Comparison of ENCODE assay signal across 26 cellular contexts in genomic region chr3:173258721-173259120, GRCh38.
DNase-seq lines count a peak whose midpoint lies in the region; ATAC-seq, FAIRE-seq and TF ChIP-seq lines count a peak whose summit lies in the region.
"Had no signal": no experiment of that assay in that cellular context is flagged by ENCODE, and none has a peak within 500 bp of the region (broad histone marks: within the 10 kb centered on the region; RNA-seq: fewer than 3 reads in every experiment).

No MANE protein-coding gene starts in this region.

- TF ChIP-seq POLR2A in endothelial cell of umbilical vein (IDR thresholded peaks at IDR 0.05; ENCODE audit: low read depth, low read length) = no peak

- H3K79me2 ChIP-seq in endothelial cell of umbilical vein (ENCODE audit: control insufficient read depth, insufficient read depth, low read length) = no peaks in the 10 kb centered on the region
- no peaks in the 10 kb centered on the region for H3K79me2 ChIP-seq in osteoblast (ENCODE audit: insufficient read depth, low read length)

- H4K20me1 ChIP-seq in endothelial cell of umbilical vein (replicated peaks; ENCODE audit: control insufficient read depth, extremely low read depth, insufficient read depth, low read length) (no peaks in the 10 kb centered on the region), osteoblast (ENCODE audit: insufficient read depth, low read length) (no peaks in the 10 kb centered on the region)
- H4K20me1 ChIP-seq: BLaER1 had no signal

- no peak overlapping the region for H3K4me2 ChIP-seq in endothelial cell of umbilical vein (ENCODE audit: insufficient read depth, low read length)
- no peak overlapping the region for H3K4me2 ChIP-seq in osteoblast (ENCODE audit: insufficient read depth, low read length)
- H3K4me2 ChIP-seq: A549, BLaER1 had no signal

- no peaks in the 10 kb centered on the region for H3K9me3 ChIP-seq in A673 (ENCODE audit: low read depth, low read length, poor library complexity, severe bottlenecking)
- H3K9me3 ChIP-seq in endothelial cell of umbilical vein (replicated peaks; ENCODE audit: control insufficient read depth, insufficient read depth, low read length) = no peaks in the 10 kb centered on the region
- H3K9me3 ChIP-seq in osteoblast (ENCODE audit: low read depth, low read length) = no peaks in the 10 kb centered on the region
- H3K9me3 ChIP-seq in lower lobe of right lung = no peaks in the 10 kb centered on the region
- H3K9me3 ChIP-seq: A549, BE2C, BLaER1 had no signal

- no peak overlapping the region for H3K27ac ChIP-seq in A673 (ENCODE audit: low read depth, low read length, poor library complexity, severe bottlenecking)
- H3K27ac ChIP-seq in endothelial cell of umbilical vein (ENCODE audit: insufficient read depth, low read depth, low read length) = no peak overlapping the region
- H3K27ac ChIP-seq in osteoblast (ENCODE audit: low read depth, low read length) = no peak overlapping the region
- no peak overlapping the region for H3K27ac ChIP-seq in lower lobe of right lung
- H3K27ac ChIP-seq: 22Rv1, A549, BLaER1 had no signal

- no peak for FAIRE-seq in endothelial cell of umbilical vein (lab: Jason Lieb, UNC)
- FAIRE-seq: A549, G401.6, GM12891, GM19239 had no signal

- intact Hi-C loops in A673 (cut with micrococcal nuclease; ENCODE audit: unreplicated experiment) (no loop called here), endothelial cell of umbilical vein (cut with micrococcal nuclease) (no loop called here), lower lobe of right lung (cut with DNase I) (no loop called here)

- BruUV-seq in A673 (replicated peaks; lab: Mats Ljungman, UMichigan) (no TSS peak), endothelial cell of umbilical vein (replicated peaks; lab: Mats Ljungman, UMichigan) (no TSS peak)

- H3K9ac ChIP-seq in endothelial cell of umbilical vein (replicated peaks; ENCODE audit: extremely low read depth, insufficient read depth, low read length) = no peak overlapping the region
- H3K9ac ChIP-seq: BLaER1 had no signal

- dilution Hi-C loops in endothelial cell of umbilical vein (cut with MboI; ENCODE audit: extremely low pct_ligation_motif_present, low sequenced_read_pairs) = no loop called here

- H3K27me3 ChIP-seq in A673 (replicated peaks; ENCODE audit: insufficient read depth, low read depth, low read length, poor library complexity) = no peaks in the 10 kb centered on the region
- no peaks in the 10 kb centered on the region for H3K27me3 ChIP-seq in endothelial cell of umbilical vein (ENCODE audit: control insufficient read depth in 2 of 2, insufficient read depth in 2 of 2, low read length in 2 of 2)
- H3K27me3 ChIP-seq in osteoblast (ENCODE audit: insufficient read depth, low read length) = no peaks in the 10 kb centered on the region
- H3K27me3 ChIP-seq in lower lobe of right lung (ENCODE audit: low read depth) = no peaks in the 10 kb centered on the region
- H3K27me3 ChIP-seq: BE2C, BLaER1 had no signal

- H3K9me3 Mint-ChIP-seq in nephron = peaks cover 3% of the 10 kb centered on the region

- POLR2A ChIA-PET in A673 (lab: Charles Lee; ENCODE audit: low non-redundant PET) = no interaction called here
- POLR2A ChIA-PET in endothelial cell of umbilical vein (lab: Charles Lee) = no interaction called here

- no peaks in the 10 kb centered on the region for H3K9me1 ChIP-seq in endothelial cell of umbilical vein (replicated peaks; ENCODE audit: control insufficient read depth, extremely low read depth, insufficient read depth, low read length)

- H2AFZ ChIP-seq in endothelial cell of umbilical vein (ENCODE audit: low read depth, low read length) (no peak overlapping the region), osteoblast (ENCODE audit: low read length) (no peak overlapping the region)

- DNase-seq in A673 (ENCODE audit: low spot score) = peak; percentile 17
- DNase-seq in astrocyte of the hippocampus (ENCODE audit: low read depth, low spot score) = peak; percentile 3
- DNase-seq in endothelial cell of umbilical vein (ENCODE audit: low read depth, low spot score) = peak; percentile 33
- DNase-seq in activated gamma-delta T cell (lab: John Stamatoyannopoulos, UW) = no peak
- DNase-seq in osteoblast (ENCODE audit: insufficient read length, low spot score, missing footprints) = no peak
- DNase-seq in DMS153 treated with DMSO at 0.1 percent for 48 hours (lab: John Stamatoyannopoulos, UW; ENCODE audit: unreplicated experiment) = no peak
- no peak for DNase-seq in lower lobe of right lung
- DNase-seq: ACHN; BE2C; C1 segment of cervical spinal cord; CD4-positive, alpha-beta memory T cell; CD4-positive, CD25-positive, alpha-beta regulatory T cell; CD8-positive, alpha-beta memory T cell; COR-L47; DMS 273 treated with DMSO at 0.1 percent for 48 hours; DMS153; DMS79 treated with DMSO at 0.1 percent for 48 hours; GF-D8 had no signal

- no peaks in the 10 kb centered on the region for H3K36me3 ChIP-seq in A673 (ENCODE audit: insufficient read depth, low read length, poor library complexity, severe bottlenecking)
- H3K36me3 ChIP-seq in endothelial cell of umbilical vein (ENCODE audit: control insufficient read depth in 2 of 2, extremely low read depth in 1 of 2, insufficient read depth in 2 of 2, low read length in 2 of 2) = no peaks in the 10 kb centered on the region
- no peaks in the 10 kb centered on the region for H3K36me3 ChIP-seq in osteoblast (ENCODE audit: insufficient read depth, low read length)
- H3K36me3 ChIP-seq in lower lobe of right lung = no peaks in the 10 kb centered on the region
- H3K36me3 ChIP-seq: BE2C, BLaER1 had no signal

- no peak for ATAC-seq in lower lobe of right lung
- ATAC-seq: A549 had no signal

- H3K4me1 Mint-ChIP-seq in nephron = peaks cover 6% of the 10 kb centered on the region
- H3K4me1 Mint-ChIP-seq: CD14-positive monocyte; CD4-positive, alpha-beta memory T cell; CD4-positive, CD25-positive, alpha-beta regulatory T cell; CD8-positive, alpha-beta memory T cell had no signal

- H3K27ac Mint-ChIP-seq in nephron = peak overlapping the region; percentile 24 to 79 (median 45)
- H3K27ac Mint-ChIP-seq: CD14-positive monocyte; CD4-positive, alpha-beta memory T cell; CD4-positive, CD25-positive, alpha-beta regulatory T cell; CD8-positive, alpha-beta memory T cell had no signal

- H3K36me3 Mint-ChIP-seq in nephron (ENCODE audit: low read depth) = no peaks in the 10 kb centered on the region
- H3K36me3 Mint-ChIP-seq: CD14-positive monocyte; CD4-positive, alpha-beta memory T cell; CD4-positive, CD25-positive, alpha-beta regulatory T cell; CD8-positive, alpha-beta memory T cell had no signal

- H3K4me1 ChIP-seq in A673 (ENCODE audit: insufficient read depth, low read length, poor library complexity, severe bottlenecking) (peaks cover 28% of the 10 kb centered on the region), endothelial cell of umbilical vein (ENCODE audit: control insufficient read depth, extremely low read depth, insufficient read depth, low read length) (no peaks in the 10 kb centered on the region), osteoblast (ENCODE audit: insufficient read depth, low read length) (no peaks in the 10 kb centered on the region), lower lobe of right lung (no peaks in the 10 kb centered on the region)
- H3K4me1 ChIP-seq: A549, BE2C, BLaER1 had no signal

- TF ChIP-seq CTCF in A673 (conservative IDR thresholded peaks at IDR 0.05; ENCODE audit: low read depth, low read length) = no peak
- TF ChIP-seq CTCF in endothelial cell of umbilical vein (IDR thresholded peaks at IDR 0.05; ENCODE audit: extremely low read depth in 1 of 2, insufficient read depth in 1 of 2, low read depth in 1 of 2, low read length in 2 of 2) = no peak
- TF ChIP-seq CTCF in nephron (IDR thresholded peaks at IDR 0.05; ENCODE audit: unreplicated experiment in 3 of 3) = no peak
- TF ChIP-seq CTCF in osteoblast (IDR thresholded peaks at IDR 0.05; ENCODE audit: extremely low read depth, low read depth, low read length) = no peak
- no peak for TF ChIP-seq CTCF in lower lobe of right lung (IDR thresholded peaks at IDR 0.05)

- H3K4me3 Mint-ChIP-seq in nephron = no peak overlapping the region
- H3K4me3 Mint-ChIP-seq: CD14-positive monocyte; CD4-positive, alpha-beta memory T cell; CD4-positive, CD25-positive, alpha-beta regulatory T cell; CD8-positive, alpha-beta memory T cell had no signal

- H3K27me3 Mint-ChIP-seq in nephron (ENCODE audit: low read depth) = no peaks in the 10 kb centered on the region
- H3K27me3 Mint-ChIP-seq: CD4-positive, alpha-beta memory T cell; CD4-positive, CD25-positive, alpha-beta regulatory T cell; CD8-positive, alpha-beta memory T cell had no signal

- CTCF ChIA-PET in A673 (lab: Charles Lee) (no interaction called here), endothelial cell of umbilical vein (lab: Charles Lee) (no interaction called here)

- no peak overlapping the region for H3K4me3 ChIP-seq in A673 (ENCODE audit: low read depth, low read length, poor library complexity, severe bottlenecking)
- no peak overlapping the region for H3K4me3 ChIP-seq in endothelial cell of umbilical vein (replicated peaks in 1 of 3; ENCODE audit: insufficient read depth in 1 of 3, low read depth in 1 of 3, low read length in 3 of 3)
- H3K4me3 ChIP-seq in osteoblast (ENCODE audit: insufficient read depth, low read length) = no peak overlapping the region
- H3K4me3 ChIP-seq in lower lobe of right lung = no peak overlapping the region
- H3K4me3 ChIP-seq: A549, BLaER1 had no signal

TF ChIP-seq in endothelial cell of umbilical vein, 7 proteins besides CTCF, POLR2A, EP300 and RAD21:
- TF ChIP-seq MAX (IDR thresholded peaks at IDR 0.05; ENCODE audit: insufficient read depth, insufficient read length) (no peak), FOS (IDR thresholded peaks at IDR 0.05; ENCODE audit: borderline replicate concordance, insufficient read depth, low read length) (no peak), MYC (IDR thresholded peaks at IDR 0.05; ENCODE audit: low read depth, low read length) (no peak), JUN (IDR thresholded peaks at IDR 0.05; ENCODE audit: borderline replicate concordance, insufficient read depth, insufficient read length, low read depth) (no peak), EZH2 (IDR thresholded peaks at IDR 0.05; ENCODE audit: borderline replicate concordance, low read depth, low read length, severe bottlenecking) (no peak), GATA2 (IDR thresholded peaks at IDR 0.05; ENCODE audit: insufficient read depth, insufficient read length, low read depth, low read length) (no peak), POLR2AphosphoS5 (IDR thresholded peaks at IDR 0.05; ENCODE audit: insufficient read depth, low read depth, low read length) (no peak)

Comparison
In these comparisons a context has a peak if more than half of its experiments do, and no peak if none do; other contexts are left out.
1. DNase-seq: peak in A673 (single experiment), astrocyte of the hippocampus (single experiment) and endothelial cell of umbilical vein (single experiment); none in activated gamma-delta T cell (single experiment), osteoblast (single experiment), DMS153 treated with DMSO at 0.1 percent for 48 hours (single experiment) and lower lobe of right lung (single experiment).